ENCODE assay signal across 23 cellular contexts in the genomic region with DNA sequence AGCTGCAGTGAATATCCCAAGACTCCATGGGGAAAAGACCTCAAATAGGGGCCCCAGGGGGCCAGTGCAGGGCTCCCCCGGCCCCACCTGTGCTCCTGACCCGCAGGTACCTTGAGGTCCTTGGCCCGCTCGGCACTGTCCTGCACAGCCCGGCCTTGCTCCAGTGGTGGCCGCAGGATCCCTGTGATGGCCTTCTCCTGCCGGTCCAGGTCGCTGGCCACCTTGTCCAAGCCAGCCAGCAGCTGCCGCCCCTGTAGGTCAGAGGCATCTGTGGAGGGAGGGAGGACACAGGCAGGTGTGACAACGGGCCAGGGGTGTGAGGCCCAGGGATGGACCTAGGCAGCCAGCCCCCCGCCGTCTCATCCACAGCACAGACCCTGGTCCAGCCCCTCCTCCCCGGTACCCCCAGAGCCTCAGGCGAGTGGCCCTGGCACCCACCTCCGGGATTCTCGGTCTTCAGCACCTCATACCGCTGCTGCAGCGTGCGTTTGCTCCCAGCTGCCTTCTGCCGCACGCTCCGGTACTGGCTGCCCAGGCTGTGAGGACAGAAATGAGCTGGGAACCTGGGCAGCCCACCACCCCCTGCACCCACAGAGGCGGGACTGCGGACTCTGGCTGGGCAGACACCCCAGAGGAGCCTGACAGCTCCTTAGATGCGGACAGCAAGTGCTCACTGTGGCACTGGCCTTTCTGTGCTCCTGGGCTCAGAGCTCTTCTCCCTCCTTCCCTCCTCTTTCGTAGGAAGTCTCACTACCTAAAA. TPM values are rescaled to one million over a fixed set of nuclear protein-coding genes. Genes with fewer than 3 reads are reported as not detected.
"Had no signal": no experiment of that assay in that cellular context is flagged by ENCODE, and none has a peak within 500 bp of the region (broad histone marks: within the 10 kb centered on the region; RNA-seq: fewer than 3 reads in every experiment).

No MANE protein-coding gene starts in this region.

- DNase-seq: activated CD4-positive, alpha-beta T cell treated with anti-CD3 and anti-CD28 coated beads, Interleukin-2, amount 10 ng/mL, durations not matched to agents 7 days and 5 days; activated CD8-positive, alpha-beta T cell treated with anti-CD3 and anti-CD28 coated beads, Interleukin-2, amount 10 ng/mL, durations not matched to agents 7 days and 5 days; activated naive CD4-positive, alpha-beta T cell treated with Interleukin-2 at 50 U/mL for 16 hours; activated naive CD8-positive, alpha-beta T cell treated with anti-CD3 and anti-CD28 coated beads, Interleukin-2, amount 10 ng/mL, durations not matched to agents 7 days and 5 days; activated T-cell treated with anti-CD3 and anti-CD28 coated beads, Interleukin-2, amount 50 U/mL, for 24 hours; amygdala; endodermal cell; foreskin keratinocyte; kidney; mucosa of descending colon; naive B cell; stimulated activated CD4-positive, alpha-beta T cell treated with anti-CD3 and anti-CD28 coated beads, Interleukin-2, amount 100 ng/mL, for 24 hours; stimulated activated naive CD4-positive, alpha-beta T cell treated with Interleukin-2 at 50 U/mL for 16 hours; T1000; transverse colon had no signal

- H3K9me3 ChIP-seq: mucosa of descending colon, neutrophil, suprapubic skin, transverse colon had no signal

- H3K79me2 ChIP-seq: parathyroid adenoma had no signal

- H3K4me3 ChIP-seq: cardiac muscle cell, mucosa of descending colon, suprapubic skin, transverse colon had no signal

- H3K27me3 Mint-ChIP-seq: activated CD4-positive, alpha-beta T cell treated with anti-CD3 and anti-CD28 coated beads, Interleukin-2, amount 10 ng/mL, durations not matched to agents 7 days and 5 days; activated naive CD8-positive, alpha-beta T cell treated with anti-CD3 and anti-CD28 coated beads, Interleukin-2, amount 10 ng/mL, durations not matched to agents 7 days and 5 days; activated T-cell treated with anti-CD3 and anti-CD28 coated beads, Interleukin-2, amount 50 U/mL, for 24 hours had no signal

- ATAC-seq: activated CD8-positive, alpha-beta T cell treated with anti-CD3 and anti-CD28 coated beads, Interleukin-2, amount 10 ng/mL, durations not matched to agents 7 days and 5 days; foreskin keratinocyte; mucosa of descending colon had no signal

- H3K27me3 ChIP-seq: cardiac muscle cell, foreskin keratinocyte, neutrophil, suprapubic skin, transverse colon had no signal

- H3K9me3 Mint-ChIP-seq: activated CD4-positive, alpha-beta T cell treated with anti-CD3 and anti-CD28 coated beads, Interleukin-2, amount 10 ng/mL, durations not matched to agents 7 days and 5 days; activated naive CD8-positive, alpha-beta T cell treated with anti-CD3 and anti-CD28 coated beads, Interleukin-2, amount 10 ng/mL, durations not matched to agents 7 days and 5 days; activated T-cell treated with anti-CD3 and anti-CD28 coated beads, Interleukin-2, amount 50 U/mL, for 24 hours; activated T-helper 2 cell treated with anti-CD3 and anti-CD28 coated beads, Interferon-gamma antibody, Interleukin-2, Interleukin-4, amounts not matched to agents 10 μg/mL and 5 μg/mL and 100 μg/mL, durations not matched to agents 14 hours and 24 hours and 36 hours had no signal

- H3K4me3 Mint-ChIP-seq: activated CD4-positive, alpha-beta T cell treated with anti-CD3 and anti-CD28 coated beads, Interleukin-2, amount 10 ng/mL, durations not matched to agents 7 days and 5 days; activated CD8-positive, alpha-beta T cell treated with anti-CD3 and anti-CD28 coated beads, Interleukin-2, amount 10 ng/mL, durations not matched to agents 7 days and 5 days; activated naive CD8-positive, alpha-beta T cell treated with anti-CD3 and anti-CD28 coated beads, Interleukin-2, amount 10 ng/mL, durations not matched to agents 7 days and 5 days; activated T-cell treated with anti-CD3 and anti-CD28 coated beads, Interleukin-2, amount 50 U/mL, for 24 hours; endodermal cell; memory B cell; naive B cell had no signal

- H3K27ac Mint-ChIP-seq: activated CD4-positive, alpha-beta T cell treated with anti-CD3 and anti-CD28 coated beads, Interleukin-2, amount 10 ng/mL, durations not matched to agents 7 days and 5 days; activated CD8-positive, alpha-beta T cell treated with anti-CD3 and anti-CD28 coated beads, Interleukin-2, amount 10 ng/mL, durations not matched to agents 7 days and 5 days; activated naive CD8-positive, alpha-beta T cell treated with anti-CD3 and anti-CD28 coated beads, Interleukin-2, amount 10 ng/mL, durations not matched to agents 7 days and 5 days; activated T-cell treated with anti-CD3 and anti-CD28 coated beads, Interleukin-2, amount 50 U/mL, for 24 hours; activated T-helper 2 cell treated with anti-CD3 and anti-CD28 coated beads, Interferon-gamma antibody, Interleukin-2, Interleukin-4, amounts not matched to agents 10 μg/mL and 5 μg/mL and 100 μg/mL, durations not matched to agents 14 hours and 24 hours and 36 hours; endodermal cell; memory B cell had no signal

- H2AFZ ChIP-seq: parathyroid adenoma had no signal

- H3K4me1 ChIP-seq: foreskin keratinocyte, parathyroid adenoma, suprapubic skin had no signal

- H3K4me1 Mint-ChIP-seq: activated CD4-positive, alpha-beta T cell treated with anti-CD3 and anti-CD28 coated beads, Interleukin-2, amount 10 ng/mL, durations not matched to agents 7 days and 5 days; activated naive CD8-positive, alpha-beta T cell treated with anti-CD3 and anti-CD28 coated beads, Interleukin-2, amount 10 ng/mL, durations not matched to agents 7 days and 5 days; endodermal cell; memory B cell; naive B cell had no signal

- H3K9ac ChIP-seq: parathyroid adenoma had no signal

- H3K36me3 Mint-ChIP-seq: activated naive CD8-positive, alpha-beta T cell treated with anti-CD3 and anti-CD28 coated beads, Interleukin-2, amount 10 ng/mL, durations not matched to agents 7 days and 5 days; memory B cell; naive B cell had no signal

- H3K36me3 ChIP-seq: cardiac muscle cell had no signal

- H3K27ac ChIP-seq: cardiac muscle cell, epithelial cell of prostate, foreskin keratinocyte, neutrophil, parathyroid adenoma, suprapubic skin, transverse colon had no signal

RNA-seq across cellular contexts. Expression of a gene that starts 43.7 kb away (rescaled TPM):
- total RNA-seq: activated CD4-positive, alpha-beta T cell treated with anti-CD3 and anti-CD28 coated beads, Interleukin-2, amount 10 ng/mL, durations not matched to agents 7 days and 5 days; activated CD8-positive, alpha-beta T cell treated with anti-CD3 and anti-CD28 coated beads, Interleukin-2, amount 10 ng/mL, durations not matched to agents 7 days and 5 days; activated naive CD8-positive, alpha-beta T cell treated with anti-CD3 and anti-CD28 coated beads, Interleukin-2, amount 10 ng/mL, durations not matched to agents 7 days and 5 days; activated T-helper 2 cell treated with anti-CD3 and anti-CD28 coated beads, Interferon-gamma antibody, Interleukin-2, Interleukin-4, amounts not matched to agents 10 μg/mL and 5 μg/mL and 100 μg/mL, durations not matched to agents 14 hours and 24 hours and 36 hours; T-helper 1 cell treated with Interleukin-12 subunit alpha and Interleukin-12 subunit beta and Interleukin-4 antibody, amounts not matched to agents 30 ng/mL and 1 ng/mL, for 36 hours had no signal
